Comparison of ENCODE assay signal across 1 cellular context in the genomic region with DNA sequence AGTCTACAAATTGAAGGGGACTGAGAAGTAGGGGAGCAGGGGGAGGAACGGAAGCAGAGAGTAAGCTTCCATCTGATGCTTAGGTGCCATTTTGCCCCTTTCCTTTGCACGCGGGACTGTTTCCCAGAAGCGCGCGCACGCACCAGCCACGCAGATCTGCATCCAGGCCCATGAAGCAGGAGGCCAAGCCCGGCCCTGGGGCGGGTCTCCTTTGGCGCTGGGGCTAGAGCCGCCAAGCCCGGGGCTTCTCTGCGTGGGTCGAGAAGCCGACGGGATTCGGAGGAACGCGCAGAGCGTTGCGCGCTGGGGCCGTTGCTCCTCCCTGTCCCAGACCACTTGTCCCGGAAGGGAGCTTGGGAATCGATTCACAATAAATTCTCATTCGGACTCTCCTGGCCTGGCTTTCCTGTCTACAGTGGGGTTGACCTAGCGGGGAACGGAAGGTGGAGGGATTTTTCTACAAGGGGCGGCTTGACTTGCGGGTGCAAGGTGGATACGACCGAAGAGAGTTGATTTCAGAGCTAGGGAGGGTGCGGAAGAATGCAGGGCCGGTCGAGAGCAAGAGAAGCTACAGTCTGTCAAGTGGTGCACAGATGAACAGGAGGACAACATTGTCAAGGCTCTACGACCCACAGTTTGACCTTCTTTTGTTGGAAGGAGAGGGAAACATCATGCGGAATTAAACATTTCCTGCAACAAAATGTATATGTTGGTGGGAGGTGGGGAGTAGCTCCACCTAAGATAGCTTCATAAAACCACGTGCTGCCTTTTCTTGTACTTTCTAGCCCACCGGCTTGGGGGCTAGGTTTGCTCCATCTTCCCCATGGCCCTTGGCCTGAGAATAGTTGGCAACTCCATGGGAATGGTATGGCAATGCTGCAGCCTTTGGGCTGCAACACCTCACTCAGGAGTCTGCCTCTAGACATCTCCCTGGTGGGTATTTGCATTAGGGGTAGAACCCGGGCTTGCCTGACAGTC.
TF ChIP-seq lines count a peak whose summit lies in the region.

No MANE protein-coding gene starts in this region.

TF ChIP-seq in neural cell, 6 proteins besides CTCF, POLR2A, EP300 and RAD21:
- TF ChIP-seq SMC3 (conservative IDR thresholded peaks at IDR 0.05; ENCODE audit: poor library complexity) = no peak
- TF ChIP-seq EZH2 (IDR thresholded peaks at IDR 0.05; ENCODE audit: borderline replicate concordance, insufficient read depth, low read length, poor library complexity, severe bottlenecking) = peak; percentile 40
- TF ChIP-seq POLR2AphosphoS5 (IDR thresholded peaks at IDR 0.05) = no peak
